ENCODE assay signal across 23 cellular contexts in genomic region chr7:83111391-83111790, GRCh38. TPM values are rescaled to one million over a fixed set of nuclear protein-coding genes. Genes with fewer than 3 reads are reported as not detected.
DNase-seq lines count a peak whose midpoint lies in the region; FAIRE-seq and TF ChIP-seq lines count a peak whose summit lies in the region.
"Had no signal": no experiment of that assay in that cellular context is flagged by ENCODE, and none has a peak within 500 bp of the region (broad histone marks: within the 10 kb centered on the region; RNA-seq: fewer than 3 reads in every experiment).

No MANE protein-coding gene starts in this region.

- H3K4me1 ChIP-seq in astrocyte (ENCODE audit: insufficient read depth, low read length) = no peaks in the 10 kb centered on the region

- no peak overlapping the region for H3K9ac ChIP-seq in astrocyte (ENCODE audit: low read length)

- no peak for FAIRE-seq in astrocyte (lab: Jason Lieb, UNC)
- FAIRE-seq: GM18507 had no signal

- no peak overlapping the region for H3K4me2 ChIP-seq in astrocyte (ENCODE audit: low read length)

- no peaks in the 10 kb centered on the region for H3K36me3 Mint-ChIP-seq in astrocyte (ENCODE audit: low read depth, unreplicated experiment)

- no peak overlapping the region for H3K4me3 ChIP-seq in astrocyte (ENCODE audit: insufficient read depth, low read depth, low read length)

- no peak overlapping the region for H3K4me3 Mint-ChIP-seq in astrocyte (ENCODE audit: unreplicated experiment)
- H3K4me3 Mint-ChIP-seq: B cell, H9, HFFc6 had no signal

- H3K27me3 Mint-ChIP-seq in astrocyte (ENCODE audit: low read depth, unreplicated experiment) = no peaks in the 10 kb centered on the region
- H3K27me3 Mint-ChIP-seq: B cell had no signal

- no peaks in the 10 kb centered on the region for H3K9me3 ChIP-seq in astrocyte (ENCODE audit: insufficient read depth, low read depth, low read length)

- no peak for TF ChIP-seq CTCF in astrocyte (IDR thresholded peaks at IDR 0.05; ENCODE audit: insufficient read depth, low read depth, low read length)

- H3K27ac ChIP-seq in astrocyte (ENCODE audit: low read depth, low read length) = no peak overlapping the region

- DNase-seq in Daoy (ENCODE audit: low read depth) (peak; percentile 2), H4 (ENCODE audit: low spot score) (peak; percentile 38), astrocyte (ENCODE audit: low read depth) (peak; percentile 68), iPS-NIHi11 (ENCODE audit: low spot score) (peak; percentile 7), KG1 (lab: John Stamatoyannopoulos, UW) (no peak), putamen (ENCODE audit: low spot score) (no peak), KBM-7 (no peak)
- DNase-seq: DMS 273 treated with DMSO at 0.1 percent for 48 hours, DMS79 treated with DMSO at 0.1 percent for 48 hours, GDM1, H9, HFFc6, MM.1S, NCI-H1048, NCI-H1417 treated with DMSO at 0.1 percent for 48 hours, NCI-H187, NCI-H345, NCI-H524, NCI-H82, Right ventricle myocardium superior had no signal

- H3K36me3 ChIP-seq in astrocyte (ENCODE audit: insufficient read depth, low read length) = no peaks in the 10 kb centered on the region

- H4K20me1 ChIP-seq in astrocyte (ENCODE audit: insufficient read depth, low read length) = no peaks in the 10 kb centered on the region

- H2AFZ ChIP-seq in astrocyte (ENCODE audit: low read depth, low read length) = no peak overlapping the region

- H3K27me3 ChIP-seq in astrocyte (ENCODE audit: insufficient read depth, low read length) = no peaks in the 10 kb centered on the region

- H3K27ac Mint-ChIP-seq in astrocyte (ENCODE audit: unreplicated experiment) = no peak overlapping the region
- H3K27ac Mint-ChIP-seq: B cell, HFFc6 had no signal

- in situ Hi-C loops in KBM-7 (cut with MboI; ENCODE audit: low pct_unique_long_range_greater_than_20kb, low sequenced_read_pairs) = no loop called here

- no peaks in the 10 kb centered on the region for H3K79me2 ChIP-seq in astrocyte (ENCODE audit: insufficient read depth, low read length)

- no peaks in the 10 kb centered on the region for H3K9me3 Mint-ChIP-seq in astrocyte (ENCODE audit: unreplicated experiment)
- H3K9me3 Mint-ChIP-seq: H9 had no signal

- H3K4me1 Mint-ChIP-seq in astrocyte (ENCODE audit: low read depth, unreplicated experiment) = peaks cover 7% of the 10 kb centered on the region
- H3K4me1 Mint-ChIP-seq: B cell had no signal

RNA-seq across cellular contexts. Expression of gene PCLO, which starts 51.3 kb away (rescaled TPM):
- 1.3 and 5.1 TPM in 2 replicates for total RNA-seq in Daoy (2014; rRNA removed; shearing (Covaris generic))
- total RNA-seq in H4 (2014; rRNA removed; shearing (Covaris generic)) = 2.4 and 2.7 TPM in 2 replicates
- 3.0 and 3.1 TPM in 2 replicates for total RNA-seq in astrocyte
- total RNA-seq: T-helper 1 cell treated with Interleukin-12 subunit alpha and Interleukin-12 subunit beta and Interleukin-4 antibody, amounts not matched to agents 30 ng/mL and 1 ng/mL, for 36 hours had no signal

Comparison
In these comparisons a context has a peak if more than half of its experiments do, and no peak if none do; other contexts are left out.
1. DNase-seq: peak in Daoy (single experiment), H4 (single experiment), astrocyte (single experiment) and iPS-NIHi11 (single experiment); none in KG1 (single experiment), putamen (single experiment) and KBM-7 (single experiment).